In the genomic region with DNA sequence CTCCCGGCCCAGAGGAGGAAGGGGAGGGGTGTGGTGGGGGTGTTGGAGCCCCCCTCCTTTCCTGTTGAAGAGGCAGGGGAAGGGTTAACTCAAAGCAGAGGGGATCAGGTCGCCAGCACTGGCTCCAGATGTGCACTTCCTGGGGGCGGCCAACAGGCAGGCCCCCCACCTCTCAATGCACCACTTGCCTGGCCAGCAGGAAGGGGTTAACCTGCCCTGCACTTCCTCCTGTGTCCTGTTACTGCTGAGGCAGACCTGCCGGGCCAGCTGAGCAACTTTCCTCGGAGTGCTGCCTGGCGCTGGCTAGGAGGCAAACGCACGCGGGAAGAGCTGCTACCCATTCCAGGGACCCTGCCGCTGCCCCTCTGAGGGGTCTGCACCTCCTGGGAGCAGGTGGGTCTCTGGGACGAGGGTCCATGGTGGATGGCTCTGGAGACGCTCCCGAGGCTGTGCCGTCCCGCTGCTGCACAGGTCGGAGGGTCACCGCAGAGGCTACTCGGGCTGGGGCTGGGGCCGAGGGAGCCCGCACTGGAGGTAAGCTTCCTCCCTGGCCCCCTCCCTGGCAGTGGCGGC, we compare ENCODE assay signal across 9 cellular contexts. TPM values are rescaled to one million over a fixed set of nuclear protein-coding genes. Genes with fewer than 3 reads are reported as not detected.
DNase-seq lines count a peak whose midpoint lies in the region; ATAC-seq and TF ChIP-seq lines count a peak whose summit lies in the region.
"Had no signal": no experiment of that assay in that cellular context is flagged by ENCODE, and none has a peak within 500 bp of the region (broad histone marks: within the 10 kb centered on the region; RNA-seq: fewer than 3 reads in every experiment).

Gene EPN3 (plus strand): TSS at position 284 of the 573 bp plus-strand sequence. CDS start 3,822 bp downstream, outside the sequence.

- peaks cover 38% of the 10 kb centered on the region for H3K27me3 ChIP-seq in suprapubic skin

- H3K9me3 Mint-ChIP-seq in activated T-helper 17 cell treated with anti-CD3 and anti-CD28 coated beads, Interleukin-2, amount 50 U/mL, for 72 hours, result no peaks in the 10 kb centered on the region
- H3K9me3 Mint-ChIP-seq: activated naive CD4-positive, alpha-beta T cell treated with anti-CD3 and anti-CD28 coated beads for 36 hours had no signal

- H3K4me1 ChIP-seq in suprapubic skin, result peaks cover 44% of the 10 kb centered on the region

- H3K4me3 Mint-ChIP-seq in activated T-helper 17 cell treated with anti-CD3 and anti-CD28 coated beads, Interleukin-2, amount 50 U/mL, for 72 hours, result peak within 1 kb of the TSS; percentile 28
- H3K4me3 Mint-ChIP-seq: activated naive CD4-positive, alpha-beta T cell treated with anti-CD3 and anti-CD28 coated beads for 36 hours had no signal

- no peak for TF ChIP-seq EP300 in suprapubic skin (IDR thresholded peaks at IDR 0.05)

- peak; percentile 16 for DNase-seq in DMS153 treated with DMSO at 0.1 percent for 48 hours (lab: John Stamatoyannopoulos, UW; ENCODE audit: unreplicated experiment)
- DNase-seq in DMS153 (lab: John Stamatoyannopoulos, UW), result no peak
- no peak for DNase-seq in suprapubic skin (ENCODE audit: low spot score in 2 of 2)
- no peak for DNase-seq in KG1 (lab: John Stamatoyannopoulos, UW)
- DNase-seq in ecto neural progenitor cell (ENCODE audit: low spot score), result no peak
- DNase-seq in NCI-H2107 (lab: John Stamatoyannopoulos, UW), result no peak
- DNase-seq: activated naive CD4-positive, alpha-beta T cell treated with anti-CD3 and anti-CD28 coated beads for 36 hours had no signal

- ATAC-seq in activated T-helper 17 cell treated with anti-CD3 and anti-CD28 coated beads, Interleukin-2, amount 50 U/mL, for 72 hours (replicated peaks), result no peak

- no peak for TF ChIP-seq POLR2A in suprapubic skin (IDR thresholded peaks at IDR 0.05)

- peak within 1 kb of the TSS; percentile 78 for H3K27ac ChIP-seq in suprapubic skin

- TF ChIP-seq CTCF in suprapubic skin (IDR thresholded peaks at IDR 0.05), result no peak

- H3K27me3 Mint-ChIP-seq in activated T-helper 17 cell treated with anti-CD3 and anti-CD28 coated beads, Interleukin-2, amount 50 U/mL, for 72 hours, result peaks cover 45% of the 10 kb centered on the region

- 3% methylated on average over 8 of the region's 21 CpGs for WGBS in suprapubic skin

- peaks cover 15% of the 10 kb centered on the region for H3K4me1 Mint-ChIP-seq in activated T-helper 17 cell treated with anti-CD3 and anti-CD28 coated beads, Interleukin-2, amount 50 U/mL, for 72 hours

- no peak within 1 kb of the TSS for H3K27ac Mint-ChIP-seq in activated T-helper 17 cell treated with anti-CD3 and anti-CD28 coated beads, Interleukin-2, amount 50 U/mL, for 72 hours
- H3K27ac Mint-ChIP-seq: activated naive CD4-positive, alpha-beta T cell treated with anti-CD3 and anti-CD28 coated beads for 36 hours had no signal

- H3K4me3 ChIP-seq in iPS-18c (ENCODE audit: insufficient read depth, low read depth, low read length), result peak within 1 kb of the TSS; percentile 71
- H3K4me3 ChIP-seq in suprapubic skin, result peak within 1 kb of the TSS; percentile 51

- no peaks in the 10 kb centered on the region for H3K36me3 ChIP-seq in suprapubic skin

- H3K36me3 Mint-ChIP-seq in activated T-helper 17 cell treated with anti-CD3 and anti-CD28 coated beads, Interleukin-2, amount 50 U/mL, for 72 hours (ENCODE audit: low read depth), result no peaks in the 10 kb centered on the region

- no peaks in the 10 kb centered on the region for H3K9me3 ChIP-seq in iPS-18c (ENCODE audit: control insufficient read depth, insufficient read depth, low read length)
- no peaks in the 10 kb centered on the region for H3K9me3 ChIP-seq in suprapubic skin

RNA-seq across cellular contexts. Expression of gene EPN3, which starts in this region (rescaled TPM):
- not detected for total RNA-seq in activated T-helper 17 cell treated with anti-CD3 and anti-CD28 coated beads, Interleukin-2, amount 50 U/mL, for 72 hours
- 100 to 1,000 TPM in 1 of 4 donors, 10 to 100 TPM in 3; 30.3 to 110 (median 78.5) TPM for total RNA-seq in suprapubic skin
- total RNA-seq: activated naive CD4-positive, alpha-beta T cell treated with anti-CD3 and anti-CD28 coated beads for 36 hours had no signal

Comparison
In these comparisons a context has a peak if more than half of its experiments do, and no peak if none do; other contexts are left out.
1. RNA of gene EPN3 (total RNA-seq): 30.3 to 110 TPM in suprapubic skin; not detected in activated T-helper 17 cell treated with anti-CD3 and anti-CD28 coated beads, Interleukin-2, amount 50 U/mL, for 72 hours; every median in the first group is over 10 times any median in the second.